ENCODE assay signal across 2 cellular contexts in genomic region chr1:53325326-53326087, GRCh38.
TF ChIP-seq lines count a peak whose summit lies in the region.

No MANE protein-coding gene starts in this region.

TF ChIP-seq in H1, 55 proteins besides CTCF, POLR2A, EP300 and RAD21:
- TF ChIP-seq EGR1 (IDR thresholded peaks at IDR 0.05; ENCODE audit: borderline replicate concordance, low read depth, low read length): no peak
- no peak for TF ChIP-seq HDAC6 (IDR thresholded peaks at IDR 0.05; ENCODE audit: low read depth, low read length)
- TF ChIP-seq USF2 (IDR thresholded peaks at IDR 0.05; ENCODE audit: low read length): no peak
- TF ChIP-seq SRF (IDR thresholded peaks at IDR 0.05; ENCODE audit: low read depth, low read length): no peak
- TF ChIP-seq CHD1 (IDR thresholded peaks at IDR 0.05; ENCODE audit: low read depth, low read length): no peak
- TF ChIP-seq MAFK (IDR thresholded peaks at IDR 0.05; ENCODE audit: low read depth, low read length): no peak
- no peak for TF ChIP-seq EZH2 (IDR thresholded peaks at IDR 0.05; ENCODE audit: low read depth, low read length, severe bottlenecking)
- no peak for TF ChIP-seq BRCA1 (IDR thresholded peaks at IDR 0.05; ENCODE audit: low read depth, low read length)
- TF ChIP-seq NRF1 (IDR thresholded peaks at IDR 0.05; ENCODE audit: low read depth, low read length): no peak
- no peak for TF ChIP-seq ATF2 (IDR thresholded peaks at IDR 0.05; ENCODE audit: low read length)

TF ChIP-seq in neural cell, 6 proteins besides CTCF, POLR2A, EP300 and RAD21:
- TF ChIP-seq SMC3 (conservative IDR thresholded peaks at IDR 0.05; ENCODE audit: poor library complexity): no peak
- TF ChIP-seq EZH2 (IDR thresholded peaks at IDR 0.05; ENCODE audit: borderline replicate concordance, insufficient read depth, low read length, poor library complexity, severe bottlenecking): no peak
- no peak for TF ChIP-seq POLR2AphosphoS5 (IDR thresholded peaks at IDR 0.05)
- no peak for TF ChIP-seq MXI1 (conservative IDR thresholded peaks at IDR 0.05; ENCODE audit: poor library complexity, severe bottlenecking)
- no peak for TF ChIP-seq REST (IDR thresholded peaks at IDR 0.05; ENCODE audit: borderline replicate concordance)
- no peak for TF ChIP-seq TAF1 (IDR thresholded peaks at IDR 0.05; ENCODE audit: low read depth)
